8 cellular contexts compared by ENCODE assay signal in the genomic region with DNA sequence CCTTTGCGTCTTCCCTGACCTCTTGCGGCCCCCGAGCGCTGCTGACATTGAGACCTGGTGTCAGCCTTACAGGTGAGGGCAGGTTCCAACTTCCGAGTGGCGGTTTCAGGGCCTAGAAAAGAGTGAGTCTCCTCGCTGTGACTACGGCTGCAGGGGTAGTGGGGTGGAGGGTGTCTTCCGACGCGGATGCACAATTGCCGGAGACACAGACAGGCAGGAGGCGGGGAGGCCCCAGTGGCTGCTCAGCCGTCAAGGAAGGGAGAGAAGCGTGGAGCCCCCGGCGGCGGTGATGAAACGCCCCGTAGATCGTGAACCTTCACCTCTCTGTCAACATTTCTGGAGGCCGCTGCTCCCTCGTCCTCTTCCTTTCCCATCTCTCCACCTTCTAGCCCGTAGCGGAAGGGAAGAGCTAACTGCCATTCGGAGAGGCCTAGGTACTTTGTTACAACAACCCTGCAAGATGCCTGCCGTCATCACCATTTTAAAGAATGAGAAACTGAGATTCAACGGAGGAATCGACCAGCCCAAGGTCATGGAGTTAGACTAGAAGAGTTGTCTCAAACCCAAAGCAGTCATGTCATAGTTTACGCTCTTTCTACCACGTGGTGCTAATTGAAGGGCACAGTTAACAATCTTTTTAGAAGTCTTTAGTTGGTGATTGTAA. TPM values are rescaled to one million over a fixed set of nuclear protein-coding genes. Genes with fewer than 3 reads are reported as not detected.
DNase-seq lines count a peak whose midpoint lies in the region; ATAC-seq, FAIRE-seq and TF ChIP-seq lines count a peak whose summit lies in the region.

No MANE protein-coding gene starts in this region.

- TF ChIP-seq RAD21 in HepG2 (CRISPR knock-in tag; IDR thresholded peaks at IDR 0.05), result no peak; the same call in 1 of the 2 replicates

- in situ Hi-C loops in astrocyte of the cerebellum (cut with HindIII; ENCODE audit: low sequenced_read_pairs) (no loop called here), HepG2 (cut with HindIII; ENCODE audit: extremely low pct_ligation_motif_present, low pct_unique_long_range_greater_than_20kb) (no loop called here)

- POLR2A ChIA-PET in HepG2 (lab: Yijun Ruan, JAX), result interaction anchor here (0.6 to 1.3 kb wide), 16 partner anchors 9 to 308 kb away, joined by 3 to 20 read pairs (median 4); partner anchors contain the start of genes ANKS3, CORO7, DNAAF8 and HMOX2

- FAIRE-seq in HepG2 (lab: Jason Lieb, UNC), result peak; percentile 62

- 0 out of 2 replicates have a peak, but pooled peaks cover 4% of the 10 kb centered on the region for H4K20me1 ChIP-seq in HepG2 (ENCODE audit: insufficient read depth, low read length)

- H3K9me3 ChIP-seq in HepG2 (ENCODE audit: low read length) (no peaks in the 10 kb centered on the region), tibial artery (no peaks in the 10 kb centered on the region)

- H3K4me1 ChIP-seq in HepG2 (ENCODE audit: insufficient read depth, low read length) (peaks cover 34% of the 10 kb centered on the region), tibial artery (peaks cover 0 to 20% (median 12%) of the 10 kb centered on the region in 4 donors)

- H2AFZ ChIP-seq in HepG2 (ENCODE audit: low read length), result no peak overlapping the region

- peak in 1 of 2 experiments; percentile 32 for TF ChIP-seq POLR2A in HepG2 (IDR thresholded peaks at IDR 0.05; ENCODE audit: insufficient read depth in 1 of 2, low read depth in 2 of 2, low read length in 2 of 2)

- ATAC-seq in GM21423 (IDR thresholded peaks at IDR 0.05; ENCODE audit: unreplicated experiment), result peak; percentile 13
- ATAC-seq in HepG2, result peak; percentile 85

- peak overlapping the region; percentile 93 for H3K4me2 ChIP-seq in HepG2 (ENCODE audit: low read depth, low read length)

- H3K79me2 ChIP-seq in HepG2 (ENCODE audit: insufficient read depth, low read length), result peaks cover 48% of the 10 kb centered on the region

- DNase-seq in HT1080 (ENCODE audit: low read depth) (peak; percentile 25), astrocyte of the cerebellum (ENCODE audit: low read depth) (no peak), HepG2 (ENCODE audit: low spot score) (peak; percentile 85), tibial artery (no peak), DMS153 (lab: John Stamatoyannopoulos, UW) (no peak), NCI-H2196 treated with DMSO at 0.1 percent for 48 hours (lab: John Stamatoyannopoulos, UW; ENCODE audit: unreplicated experiment) (no peak)

- no peaks in the 10 kb centered on the region; a peak in 1 of 5 replicates for H3K27me3 ChIP-seq in HepG2 (ENCODE audit: control insufficient read depth in 1 of 2, insufficient read depth in 2 of 2, low read length in 2 of 2)
- no peaks in the 10 kb centered on the region for H3K27me3 ChIP-seq in tibial artery

- peak overlapping the region; percentile 99 for H3K9ac ChIP-seq in HepG2 (ENCODE audit: insufficient read depth, low read depth, low read length)

- WGBS in HepG2 (ENCODE audit: low lambda C conversion rate), result under 1% methylated on average over 25 of the region's 31 CpGs

- peak in 1 of 2 experiments; percentile 16; a peak in 1 of 4 replicates for TF ChIP-seq EP300 in HepG2 (IDR thresholded peaks at IDR 0.05; ENCODE audit: low read depth in 2 of 2, low read length in 2 of 2)
- TF ChIP-seq EP300 in HepG2 (CRISPR knock-in tag; IDR thresholded peaks at IDR 0.05; ENCODE audit: borderline replicate concordance), result no peak; the same call in 1 of the 2 replicates

- TF ChIP-seq CTCF in astrocyte of the cerebellum (IDR thresholded peaks at IDR 0.05; ENCODE audit: low read depth, low read length, missing control alignments) (no peak), HepG2 (CRISPR knock-in tag; IDR thresholded peaks at IDR 0.05) (no peak), tibial artery (IDR thresholded peaks at IDR 0.05) (no peak)

- CTCF ChIA-PET in HepG2 (lab: Yijun Ruan, JAX; ENCODE audit: low intra/inter-chr PET ratio, low total read pairs), result no interaction called here

- H3K4me3 ChIP-seq in GM08714 (ENCODE audit: low read length), result peak overlapping the region; percentile 89
- H3K4me3 ChIP-seq in astrocyte of the cerebellum (ENCODE audit: low read depth, low read length), result peak overlapping the region; percentile 97
- H3K4me3 ChIP-seq in HepG2 (replicated peaks in 1 of 3; ENCODE audit: insufficient read depth in 1 of 3, low read depth in 2 of 3, low read length in 3 of 3), result peak overlapping the region; percentile 82 to 85 (median 84)
- peak overlapping the region; percentile 90 for H3K4me3 ChIP-seq in tibial artery

- H3K27ac ChIP-seq in HepG2 (ENCODE audit: extremely low read length, insufficient read depth, low read length), result peak overlapping the region; percentile 99
- peak overlapping the region; percentile 89 to 94 for H3K27ac ChIP-seq in tibial artery

- no TSS peak for BruUV-seq in HepG2 (replicated peaks; lab: Mats Ljungman, UMichigan)

- intact Hi-C loops in HepG2 (cut with micrococcal nuclease; ENCODE audit: unreplicated experiment), result loop anchor here (5.0 kb wide), 1 partner anchor 51 kb away; the partner anchor contains the start of gene HMOX2
- intact Hi-C loops in tibial artery (cut with DNase I; ENCODE audit: low total_unique reads), result no loop called here

- H3K36me3 ChIP-seq in HepG2 (replicated peaks in 1 of 2; ENCODE audit: control insufficient read depth in 1 of 2, insufficient read depth in 2 of 2, low read length in 2 of 2) (peaks cover 2 to 9% of the 10 kb centered on the region in 2 experiments; a peak in 3 of 5 replicates), tibial artery (peaks cover 0 to 5% (median 0%) of the 10 kb centered on the region in 3 donors)

RNA-seq across cellular contexts. Expression of gene DNAJA3, which starts 0.5 kb away (rescaled TPM):
- 99.6 and 113 TPM in 2 replicates for total RNA-seq in HT1080 (2014; rRNA removed; shearing (Covaris generic))
- polyA plus RNA-seq in HT1080 (2015; cell fraction: cytosol; rRNA removed), result 92.6 and 96.3 TPM in 2 replicates
- 118 and 126 TPM in 2 replicates for polyA plus RNA-seq in HT1080 (2015; cell fraction: nucleus; rRNA removed)
- 75.3 and 77.0 TPM in 2 replicates for total RNA-seq in HepG2 (2016; rRNA removed; fragmentation: Illumina TruSeq; extraction: Trizol)
- 25.0 and 28.5 TPM in 2 replicates for total RNA-seq in HepG2 (2016; cell fraction: cytosol; rRNA removed; fragmentation: Illumina TruSeq; extraction: Trizol; ENCODE audit: low read depth)
- 71.5 and 76.4 TPM in 2 replicates for total RNA-seq in HepG2 (2016; cell fraction: insoluble cytoplasmic fraction; rRNA removed; fragmentation: Illumina TruSeq; extraction: Trizol)
- total RNA-seq in HepG2 (2016; cell fraction: membrane; rRNA removed; fragmentation: Illumina TruSeq; extraction: Trizol), result 43.5 and 45.7 TPM in 2 replicates
- 42.9 and 52.3 TPM in 2 replicates for total RNA-seq in HepG2 (2016; cell fraction: nucleus; rRNA removed; fragmentation: Illumina TruSeq; extraction: Trizol)
- 79.9 and 83.3 TPM in 2 replicates for polyA plus RNA-seq in HepG2 (2011; rRNA removed)
- polyA plus RNA-seq in HepG2 (2011; cell fraction: cytosol; rRNA removed), result 73.4 and 79.2 TPM in 2 replicates
- 121 and 132 TPM in 2 replicates for polyA plus RNA-seq in HepG2 (2011; cell fraction: nucleus; rRNA removed)
- polyA plus RNA-seq in HepG2 (2012), result 51.0 and 51.3 TPM in 2 replicates
- 9.0 and 9.9 TPM in 2 replicates for polyA plus RNA-seq in HepG2 (2016; cell fraction: cytosol; fragmentation: Illumina TruSeq; extraction: Trizol; ENCODE audit: low read depth)
- polyA plus RNA-seq in HepG2 (2016; cell fraction: insoluble cytoplasmic fraction; fragmentation: Illumina TruSeq; extraction: Trizol; ENCODE audit: low read depth), result 60.7 and 69.6 TPM in 2 replicates
- 16.3 and 18.8 TPM in 2 replicates for polyA plus RNA-seq in HepG2 (2016; cell fraction: membrane; fragmentation: Illumina TruSeq; extraction: Trizol; ENCODE audit: low read depth)
- 95.3 and 101 TPM in 2 replicates for polyA plus RNA-seq in HepG2 (2016; cell fraction: nucleus; fragmentation: Illumina TruSeq; extraction: Trizol; ENCODE audit: insufficient read depth, low read depth)
- 68.2 and 70.0 TPM in 2 replicates for polyA minus RNA-seq in HepG2 (2011; rRNA and poly(A)+ RNA removed; ENCODE audit: low replicate concordance)
- polyA minus RNA-seq in HepG2 (2011; cell fraction: cytosol; rRNA and poly(A)+ RNA removed), result 33.7 and 41.2 TPM in 2 replicates
- 60.1 and 62.8 TPM in 2 replicates for polyA minus RNA-seq in HepG2 (2011; cell fraction: nucleus; rRNA and poly(A)+ RNA removed)

RNA-seq across cellular contexts. Expression of gene CORO7, which starts 9.8 kb away (rescaled TPM):
- 19.2 and 24.9 TPM in 2 replicates for total RNA-seq in HT1080 (2014; rRNA removed; shearing (Covaris generic))
- 11.8 and 11.9 TPM in 2 replicates for polyA plus RNA-seq in HT1080 (2015; cell fraction: cytosol; rRNA removed)
- 51.3 and 59.1 TPM in 2 replicates for polyA plus RNA-seq in HT1080 (2015; cell fraction: nucleus; rRNA removed)
- total RNA-seq in HepG2 (2016; rRNA removed; fragmentation: Illumina TruSeq; extraction: Trizol), result 5.9 and 9.9 TPM in 2 replicates
- total RNA-seq in HepG2 (2016; cell fraction: cytosol; rRNA removed; fragmentation: Illumina TruSeq; extraction: Trizol; ENCODE audit: low read depth), result 5.5 and 8.0 TPM in 2 replicates
- total RNA-seq in HepG2 (2016; cell fraction: insoluble cytoplasmic fraction; rRNA removed; fragmentation: Illumina TruSeq; extraction: Trizol), result 4.0 and 11.9 TPM in 2 replicates
- total RNA-seq in HepG2 (2016; cell fraction: membrane; rRNA removed; fragmentation: Illumina TruSeq; extraction: Trizol), result 3.5 and 3.8 TPM in 2 replicates
- 13.2 and 15.4 TPM in 2 replicates for total RNA-seq in HepG2 (2016; cell fraction: nucleus; rRNA removed; fragmentation: Illumina TruSeq; extraction: Trizol)
- 14.3 and 17.1 TPM in 2 replicates for polyA plus RNA-seq in HepG2 (2011; rRNA removed)
- 2.7 and 6.4 TPM in 2 replicates for polyA plus RNA-seq in HepG2 (2011; cell fraction: cytosol; rRNA removed)
- polyA plus RNA-seq in HepG2 (2011; cell fraction: nucleus; rRNA removed), result 179 and 209 TPM in 2 replicates
- 9.1 and 11.1 TPM in 2 replicates for polyA plus RNA-seq in HepG2 (2012)
- 0.66 and 0.77 TPM in 2 replicates for polyA plus RNA-seq in HepG2 (2016; cell fraction: cytosol; fragmentation: Illumina TruSeq; extraction: Trizol; ENCODE audit: low read depth)
- polyA plus RNA-seq in HepG2 (2016; cell fraction: insoluble cytoplasmic fraction; fragmentation: Illumina TruSeq; extraction: Trizol; ENCODE audit: low read depth), result 4.2 and 5.3 TPM in 2 replicates
- 1.1 and 2.1 TPM in 2 replicates for polyA plus RNA-seq in HepG2 (2016; cell fraction: membrane; fragmentation: Illumina TruSeq; extraction: Trizol; ENCODE audit: low read depth)
- polyA plus RNA-seq in HepG2 (2016; cell fraction: nucleus; fragmentation: Illumina TruSeq; extraction: Trizol; ENCODE audit: insufficient read depth, low read depth), result 28.1 and 39.8 TPM in 2 replicates
- 26.6 and 27.6 TPM in 2 replicates for polyA minus RNA-seq in HepG2 (2011; rRNA and poly(A)+ RNA removed; ENCODE audit: low replicate concordance)
- 8.2 and 9.7 TPM in 2 replicates for polyA minus RNA-seq in HepG2 (2011; cell fraction: cytosol; rRNA and poly(A)+ RNA removed)
- polyA minus RNA-seq in HepG2 (2011; cell fraction: nucleus; rRNA and poly(A)+ RNA removed), result 35.3 and 35.7 TPM in 2 replicates

RNA-seq across cellular contexts. Expression of gene NMRAL1, which starts 48.3 kb away (rescaled TPM):
- total RNA-seq in HT1080 (2014; rRNA removed; shearing (Covaris generic)), result 33.8 and 37.6 TPM in 2 replicates
- polyA plus RNA-seq in HT1080 (2015; cell fraction: cytosol; rRNA removed), result 28.5 and 43.4 TPM in 2 replicates
- polyA plus RNA-seq in HT1080 (2015; cell fraction: nucleus; rRNA removed), result 25.7 and 35.5 TPM in 2 replicates
- 33.1 and 36.7 TPM in 2 replicates for total RNA-seq in HepG2 (2016; rRNA removed; fragmentation: Illumina TruSeq; extraction: Trizol)
- 60.6 and 75.2 TPM in 2 replicates for total RNA-seq in HepG2 (2016; cell fraction: cytosol; rRNA removed; fragmentation: Illumina TruSeq; extraction: Trizol; ENCODE audit: low read depth)
- total RNA-seq in HepG2 (2016; cell fraction: insoluble cytoplasmic fraction; rRNA removed; fragmentation: Illumina TruSeq; extraction: Trizol), result 36.3 and 39.9 TPM in 2 replicates
- total RNA-seq in HepG2 (2016; cell fraction: membrane; rRNA removed; fragmentation: Illumina TruSeq; extraction: Trizol), result 52.5 and 64.2 TPM in 2 replicates
- total RNA-seq in HepG2 (2016; cell fraction: nucleus; rRNA removed; fragmentation: Illumina TruSeq; extraction: Trizol), result 15.0 and 21.0 TPM in 2 replicates
- polyA plus RNA-seq in HepG2 (2011; rRNA removed), result 30.8 and 34.0 TPM in 2 replicates
- polyA plus RNA-seq in HepG2 (2011; cell fraction: cytosol; rRNA removed), result 41.5 and 57.5 TPM in 2 replicates
- polyA plus RNA-seq in HepG2 (2011; cell fraction: nucleus; rRNA removed), result 41.3 and 52.4 TPM in 2 replicates
- 17.3 and 21.3 TPM in 2 replicates for polyA plus RNA-seq in HepG2 (2012)
- 75.5 and 80.9 TPM in 2 replicates for polyA plus RNA-seq in HepG2 (2016; cell fraction: cytosol; fragmentation: Illumina TruSeq; extraction: Trizol; ENCODE audit: low read depth)
- polyA plus RNA-seq in HepG2 (2016; cell fraction: insoluble cytoplasmic fraction; fragmentation: Illumina TruSeq; extraction: Trizol; ENCODE audit: low read depth), result 33.0 and 34.1 TPM in 2 replicates
- polyA plus RNA-seq in HepG2 (2016; cell fraction: membrane; fragmentation: Illumina TruSeq; extraction: Trizol; ENCODE audit: low read depth), result 56.8 and 65.7 TPM in 2 replicates
- 30.1 and 31.9 TPM in 2 replicates for polyA plus RNA-seq in HepG2 (2016; cell fraction: nucleus; fragmentation: Illumina TruSeq; extraction: Trizol; ENCODE audit: insufficient read depth, low read depth)
- polyA minus RNA-seq in HepG2 (2011; rRNA and poly(A)+ RNA removed; ENCODE audit: low replicate concordance), result 40.7 and 121 TPM in 2 replicates
- polyA minus RNA-seq in HepG2 (2011; cell fraction: cytosol; rRNA and poly(A)+ RNA removed), result 15.1 and 18.1 TPM in 2 replicates
- polyA minus RNA-seq in HepG2 (2011; cell fraction: nucleus; rRNA and poly(A)+ RNA removed), result 12.9 and 15.0 TPM in 2 replicates

RNA-seq across cellular contexts. Expression of gene HMOX2, which starts 50.0 kb away (rescaled TPM):
- total RNA-seq in HT1080 (2014; rRNA removed; shearing (Covaris generic)), result 84.1 and 92.2 TPM in 2 replicates
- polyA plus RNA-seq in HT1080 (2015; cell fraction: cytosol; rRNA removed), result 34.6 and 43.1 TPM in 2 replicates
- polyA plus RNA-seq in HT1080 (2015; cell fraction: nucleus; rRNA removed), result 33.7 and 34.7 TPM in 2 replicates
- total RNA-seq in HepG2 (2016; rRNA removed; fragmentation: Illumina TruSeq; extraction: Trizol), result 70.4 and 82.4 TPM in 2 replicates
- total RNA-seq in HepG2 (2016; cell fraction: cytosol; rRNA removed; fragmentation: Illumina TruSeq; extraction: Trizol; ENCODE audit: low read depth), result 13.1 and 14.4 TPM in 2 replicates
- total RNA-seq in HepG2 (2016; cell fraction: insoluble cytoplasmic fraction; rRNA removed; fragmentation: Illumina TruSeq; extraction: Trizol), result 66.8 and 82.9 TPM in 2 replicates
- 18.9 and 22.2 TPM in 2 replicates for total RNA-seq in HepG2 (2016; cell fraction: membrane; rRNA removed; fragmentation: Illumina TruSeq; extraction: Trizol)
- total RNA-seq in HepG2 (2016; cell fraction: nucleus; rRNA removed; fragmentation: Illumina TruSeq; extraction: Trizol), result 30.8 and 32.4 TPM in 2 replicates
- polyA plus RNA-seq in HepG2 (2011; rRNA removed), result 60.3 and 72.7 TPM in 2 replicates
- 71.7 and 71.8 TPM in 2 replicates for polyA plus RNA-seq in HepG2 (2011; cell fraction: cytosol; rRNA removed)
- polyA plus RNA-seq in HepG2 (2011; cell fraction: nucleus; rRNA removed), result 26.0 and 36.8 TPM in 2 replicates
- polyA plus RNA-seq in HepG2 (2012), result 38.0 and 61.0 TPM in 2 replicates
- polyA plus RNA-seq in HepG2 (2016; cell fraction: cytosol; fragmentation: Illumina TruSeq; extraction: Trizol; ENCODE audit: low read depth), result 12.6 and 14.1 TPM in 2 replicates
- polyA plus RNA-seq in HepG2 (2016; cell fraction: insoluble cytoplasmic fraction; fragmentation: Illumina TruSeq; extraction: Trizol; ENCODE audit: low read depth), result 105 and 111 TPM in 2 replicates
- polyA plus RNA-seq in HepG2 (2016; cell fraction: membrane; fragmentation: Illumina TruSeq; extraction: Trizol; ENCODE audit: low read depth), result 15.3 and 17.8 TPM in 2 replicates
- 44.4 and 56.4 TPM in 2 replicates for polyA plus RNA-seq in HepG2 (2016; cell fraction: nucleus; fragmentation: Illumina TruSeq; extraction: Trizol; ENCODE audit: insufficient read depth, low read depth)
- polyA minus RNA-seq in HepG2 (2011; rRNA and poly(A)+ RNA removed; ENCODE audit: low replicate concordance), result 41.9 and 78.2 TPM in 2 replicates
- polyA minus RNA-seq in HepG2 (2011; cell fraction: cytosol; rRNA and poly(A)+ RNA removed), result 21.1 and 25.6 TPM in 2 replicates
- polyA minus RNA-seq in HepG2 (2011; cell fraction: nucleus; rRNA and poly(A)+ RNA removed), result 14.3 and 27.1 TPM in 2 replicates

RNA-seq across cellular contexts. Expression of gene VASN, which starts 54.5 kb away (rescaled TPM):
- total RNA-seq in HT1080 (2014; rRNA removed; shearing (Covaris generic)), result 3.4 and 4.9 TPM in 2 replicates
- polyA plus RNA-seq in HT1080 (2015; cell fraction: cytosol; rRNA removed), result 8.0 and 8.6 TPM in 2 replicates
- 18.8 and 27.6 TPM in 2 replicates for polyA plus RNA-seq in HT1080 (2015; cell fraction: nucleus; rRNA removed)
- total RNA-seq in HepG2 (2016; rRNA removed; fragmentation: Illumina TruSeq; extraction: Trizol), result 6.9 and 18.2 TPM in 2 replicates
- total RNA-seq in HepG2 (2016; cell fraction: cytosol; rRNA removed; fragmentation: Illumina TruSeq; extraction: Trizol; ENCODE audit: low read depth), result 2.8 and 3.3 TPM in 2 replicates
- 5.9 and 17.8 TPM in 2 replicates for total RNA-seq in HepG2 (2016; cell fraction: insoluble cytoplasmic fraction; rRNA removed; fragmentation: Illumina TruSeq; extraction: Trizol)
- 5.8 and 6.6 TPM in 2 replicates for total RNA-seq in HepG2 (2016; cell fraction: membrane; rRNA removed; fragmentation: Illumina TruSeq; extraction: Trizol)
- total RNA-seq in HepG2 (2016; cell fraction: nucleus; rRNA removed; fragmentation: Illumina TruSeq; extraction: Trizol), result 22.5 and 25.6 TPM in 2 replicates
- polyA plus RNA-seq in HepG2 (2011; rRNA removed), result 8.4 and 15.5 TPM in 2 replicates
- 9.0 and 15.7 TPM in 2 replicates for polyA plus RNA-seq in HepG2 (2011; cell fraction: cytosol; rRNA removed)
- 47.1 and 58.1 TPM in 2 replicates for polyA plus RNA-seq in HepG2 (2011; cell fraction: nucleus; rRNA removed)
- 9.8 and 16.9 TPM in 2 replicates for polyA plus RNA-seq in HepG2 (2012)
- 2.3 and 2.6 TPM in 2 replicates for polyA plus RNA-seq in HepG2 (2016; cell fraction: cytosol; fragmentation: Illumina TruSeq; extraction: Trizol; ENCODE audit: low read depth)
- polyA plus RNA-seq in HepG2 (2016; cell fraction: insoluble cytoplasmic fraction; fragmentation: Illumina TruSeq; extraction: Trizol; ENCODE audit: low read depth), result 7.7 and 10.2 TPM in 2 replicates
- polyA plus RNA-seq in HepG2 (2016; cell fraction: membrane; fragmentation: Illumina TruSeq; extraction: Trizol; ENCODE audit: low read depth), result 3.1 and 4.1 TPM in 2 replicates
- polyA plus RNA-seq in HepG2 (2016; cell fraction: nucleus; fragmentation: Illumina TruSeq; extraction: Trizol; ENCODE audit: insufficient read depth, low read depth), result 40.8 and 43.4 TPM in 2 replicates
- 1.2 and 47.2 TPM in 2 replicates for polyA minus RNA-seq in HepG2 (2011; rRNA and poly(A)+ RNA removed; ENCODE audit: low replicate concordance)
- 18.8 and 21.5 TPM in 2 replicates for polyA minus RNA-seq in HepG2 (2011; cell fraction: cytosol; rRNA and poly(A)+ RNA removed)
- 32.1 and 35.9 TPM in 2 replicates for polyA minus RNA-seq in HepG2 (2011; cell fraction: nucleus; rRNA and poly(A)+ RNA removed)

Comparison
In these comparisons a context has a peak if more than half of its experiments do, and no peak if none do; other contexts are left out.
1. DNase-seq: peak in HT1080 (single experiment) and HepG2 (single experiment); none in astrocyte of the cerebellum (single experiment), tibial artery (0 of 2), DMS153 (single experiment) and NCI-H2196 treated with DMSO at 0.1 percent for 48 hours (single experiment).
2. Peak in every context shown above with its lines, with median percentiles within 50 percentile points of each other: H3K4me3 ChIP-seq.